16 cellular contexts compared by ENCODE assay signal in the genomic region with DNA sequence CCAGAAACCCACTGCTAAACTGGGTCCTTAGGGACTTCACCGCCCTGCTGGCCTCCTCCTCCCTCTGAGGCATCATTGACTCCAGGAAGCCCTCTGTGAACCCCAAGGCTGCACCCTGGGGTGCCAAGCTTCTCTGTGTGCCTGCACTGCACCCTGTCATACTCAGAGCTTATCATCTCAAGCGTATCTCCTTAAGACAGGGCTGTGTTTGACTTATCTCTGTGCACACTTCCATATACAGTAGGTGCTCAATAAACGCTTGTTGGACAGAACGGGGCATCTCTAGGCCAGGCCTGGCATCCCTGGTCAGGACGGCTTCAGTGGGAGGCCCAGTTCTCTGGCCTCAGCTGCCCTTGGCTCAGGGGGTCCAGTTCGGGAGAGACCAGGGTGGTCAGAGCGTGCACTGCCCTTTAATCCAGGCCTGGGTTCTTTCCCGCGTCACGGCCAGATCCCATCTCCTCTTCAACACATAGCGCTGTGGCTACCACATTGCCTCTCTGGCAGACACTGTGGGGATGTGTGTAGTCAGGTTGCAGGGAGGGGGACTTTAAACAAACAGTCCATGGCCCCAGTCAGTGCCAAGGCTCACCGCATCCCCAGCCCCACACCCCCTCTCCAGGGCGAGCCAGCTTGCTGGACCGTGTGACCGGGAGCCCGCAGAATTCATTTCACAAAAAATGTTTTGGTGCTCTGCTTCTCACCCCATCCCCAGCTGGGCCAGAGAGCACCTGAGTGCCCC. TPM values are rescaled to one million over a fixed set of nuclear protein-coding genes. Genes with fewer than 3 reads are reported as not detected.
DNase-seq lines count a peak whose midpoint lies in the region; ATAC-seq and TF ChIP-seq lines count a peak whose summit lies in the region.
"Had no signal": no experiment of that assay in that cellular context is flagged by ENCODE, and none has a peak within 500 bp of the region (broad histone marks: within the 10 kb centered on the region; RNA-seq: fewer than 3 reads in every experiment).

No MANE protein-coding gene starts in this region.

- H3K9me3 ChIP-seq in HUES48 (ENCODE audit: control insufficient read depth, insufficient read depth, low read length): no peaks in the 10 kb centered on the region
- H3K9me3 ChIP-seq in left lung: no peaks in the 10 kb centered on the region
- H3K9me3 ChIP-seq in tibial artery: no peaks in the 10 kb centered on the region
- H3K9me3 ChIP-seq: gastrocnemius medialis had no signal

- ATAC-seq in left lung (peak; percentile 37), HG03439 (IDR thresholded peaks at IDR 0.05; ENCODE audit: unreplicated experiment) (no peak), GM19324 (IDR thresholded peaks at IDR 0.05; ENCODE audit: low FRiP score, unreplicated experiment) (no peak)
- ATAC-seq: PC-3 had no signal

- H3K9ac ChIP-seq in HUES48 (ENCODE audit: low read depth, low read length): no peak overlapping the region

- H3K4me3 ChIP-seq in HUES48 (ENCODE audit: low read depth, low read length) (0 out of 2 replicates have a peak overlapping the region, but pooled peaks have one; percentile 37), left lung (no peak overlapping the region), tibial artery (no peak overlapping the region)
- H3K4me3 ChIP-seq: gastrocnemius medialis, skin epidermis had no signal

- no peak for DNase-seq in caudate nucleus (lab: John Stamatoyannopoulos, UW)
- DNase-seq in left lung: no peak
- peak; percentile 32 for DNase-seq in retina
- no peak for DNase-seq in effector CD8-positive, alpha-beta T cell (lab: John Stamatoyannopoulos, UW)
- no peak for DNase-seq in tibial artery
- DNase-seq: activated gamma-delta T cell, DMS 273 treated with DMSO at 0.1 percent for 48 hours, gastrocnemius medialis, GOT3, NCI-H146, NCI-H510A treated with DMSO at 0.1 percent for 48 hours, PC-3 had no signal

- H3K27ac ChIP-seq in HUES48 (ENCODE audit: low read depth, low read length): no peak overlapping the region
- H3K27ac ChIP-seq in caudate nucleus (ENCODE audit: low read depth, low read length): peak overlapping the region; percentile 16
- H3K27ac ChIP-seq in left lung: no peak overlapping the region
- no peak overlapping the region for H3K27ac ChIP-seq in tibial artery
- H3K27ac ChIP-seq: skin epidermis had no signal

- no peaks in the 10 kb centered on the region for H3K27me3 ChIP-seq in HUES48 (ENCODE audit: control insufficient read depth, insufficient read depth, low read length)
- H3K27me3 ChIP-seq in left lung: no peaks in the 10 kb centered on the region
- peaks cover 0 to 5% of the 10 kb centered on the region in 2 donors for H3K27me3 ChIP-seq in tibial artery
- H3K27me3 ChIP-seq: gastrocnemius medialis had no signal

- TF ChIP-seq CTCF in left lung (IDR thresholded peaks at IDR 0.05) (no peak), tibial artery (IDR thresholded peaks at IDR 0.05) (no peak)

- peaks cover 10% of the 10 kb centered on the region for H3K4me1 ChIP-seq in HUES48 (ENCODE audit: control insufficient read depth, insufficient read depth, low read length)
- peaks cover 0 to 12% of the 10 kb centered on the region in 2 donors for H3K4me1 ChIP-seq in left lung
- H3K4me1 ChIP-seq in tibial artery: peaks cover 0 to 9% (median 4%) of the 10 kb centered on the region in 4 donors
- H3K4me1 ChIP-seq: gastrocnemius medialis had no signal

- intact Hi-C loops in left lung (cut with DNase I) (no loop called here), tibial artery (cut with DNase I; ENCODE audit: low total_unique reads) (no loop called here)

- no peaks in the 10 kb centered on the region for H3K36me3 ChIP-seq in HUES48 (ENCODE audit: control insufficient read depth, insufficient read depth, low read length)
- no peaks in the 10 kb centered on the region for H3K36me3 ChIP-seq in left lung
- H3K36me3 ChIP-seq in tibial artery: no peaks in the 10 kb centered on the region
- H3K36me3 ChIP-seq: gastrocnemius medialis had no signal

RNA-seq across cellular contexts. Expression of gene MAGEF1, which starts 33.4 kb away (rescaled TPM):
- 10 to 100 TPM; 27.8 to 34.8 TPM for total RNA-seq in left lung
